25 cellular contexts compared by ENCODE assay signal in the genomic region with DNA sequence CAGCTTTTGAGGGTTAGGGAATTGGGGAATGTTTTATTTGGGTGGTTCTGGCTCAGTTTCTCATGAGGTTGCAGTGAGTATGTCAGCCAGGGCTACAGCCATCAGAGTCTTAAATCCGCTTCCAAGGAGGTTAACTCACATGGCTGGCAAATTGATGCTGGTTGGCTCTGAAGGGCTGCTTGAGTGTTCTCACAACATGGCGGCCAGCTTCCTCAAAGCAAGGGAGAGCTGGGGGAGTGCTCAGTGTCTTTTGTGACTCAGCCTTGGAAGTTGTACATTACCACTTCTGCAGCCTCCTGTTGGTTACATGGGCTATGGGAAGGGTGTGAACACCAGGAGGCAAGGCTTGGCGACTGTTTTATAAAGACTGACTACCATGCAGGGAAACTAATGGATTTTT. TPM values are rescaled to one million over a fixed set of nuclear protein-coding genes. Genes with fewer than 3 reads are reported as not detected.
"Had no signal": no experiment of that assay in that cellular context is flagged by ENCODE, and none has a peak within 500 bp of the region (broad histone marks: within the 10 kb centered on the region; RNA-seq: fewer than 3 reads in every experiment).

No MANE protein-coding gene starts in this region.

- H2AFZ ChIP-seq: parathyroid adenoma had no signal

- FAIRE-seq: keratinocyte had no signal

- H3K9me3 ChIP-seq: colonic mucosa, gastrocnemius medialis, mucosa of descending colon, neutrophil, prostate gland, testis, tibial artery had no signal

- H3K79me2 ChIP-seq: parathyroid adenoma had no signal

- H3K9ac ChIP-seq: parathyroid adenoma had no signal

- DNase-seq: colonic mucosa; effector CD8-positive, alpha-beta T cell; endodermal cell; foreskin fibroblast; gastrocnemius medialis; head of caudate nucleus; mesenchymal stem cell; mucosa of descending colon; naive B cell; sigmoid colon; stimulated activated CD4-positive, alpha-beta T cell treated with anti-CD3 and anti-CD28 coated beads, Interleukin-2, amount 100 ng/mL, for 24 hours; stimulated activated CD4-positive, alpha-beta T cell treated with anti-CD3 and anti-CD28 coated beads, Interleukin-4, amount 100 ng/mL, for 4 hours; stimulated activated naive CD8-positive, alpha-beta T cell treated with anti-CD3 and anti-CD28 coated beads, Interleukin-15, Interleukin-2, amounts not matched to agents 100 U/mL and 50 U/mL, for 24 hours; substantia nigra; testis; tibial artery had no signal

- H3K27ac ChIP-seq: colonic mucosa, epithelial cell of prostate, gastrocnemius medialis, neutrophil, parathyroid adenoma, prostate gland, right atrium auricular region, sigmoid colon, testis, tibial artery had no signal

- H3K4me1 ChIP-seq: colonic mucosa, gastrocnemius medialis, parathyroid adenoma, prostate gland, right atrium auricular region, sigmoid colon, testis, tibial artery had no signal

- H3K27me3 ChIP-seq: colonic mucosa, gastrocnemius medialis, neutrophil, right atrium auricular region, sigmoid colon, testis, tibial artery had no signal

- H3K4me3 ChIP-seq: colonic mucosa, gastrocnemius medialis, mucosa of descending colon, prostate gland, right atrium auricular region, sigmoid colon, testis, tibial artery had no signal

- H3K36me3 ChIP-seq: colonic mucosa, gastrocnemius medialis, neutrophil, prostate gland, right atrium auricular region, sigmoid colon had no signal

- ATAC-seq: esophagus mucosa; gastrocnemius medialis; mucosa of descending colon; natural killer cell treated with Interleukin-12 subunit alpha and Interleukin-12 subunit beta and Interleukin-15 and Interleukin-18, amount 100 ng/mL, for 72 hours; stimulated activated memory B cell treated with anti-CD40 and anti-IgM and Interleukin-4, amounts not matched to agents 10 μg/mL and 1 μg/mL and 100 μg/mL, for 72 hours; stimulated activated naive CD8-positive, alpha-beta T cell treated with anti-CD3 and anti-CD28 coated beads, Interleukin-15, Interleukin-2, amounts not matched to agents 100 U/mL and 50 U/mL, for 24 hours had no signal

RNA-seq across cellular contexts. Expression of gene PPP1R3G, which starts 17.8 kb away (rescaled TPM):
- total RNA-seq: endodermal cell had no signal
